In the genomic region with DNA sequence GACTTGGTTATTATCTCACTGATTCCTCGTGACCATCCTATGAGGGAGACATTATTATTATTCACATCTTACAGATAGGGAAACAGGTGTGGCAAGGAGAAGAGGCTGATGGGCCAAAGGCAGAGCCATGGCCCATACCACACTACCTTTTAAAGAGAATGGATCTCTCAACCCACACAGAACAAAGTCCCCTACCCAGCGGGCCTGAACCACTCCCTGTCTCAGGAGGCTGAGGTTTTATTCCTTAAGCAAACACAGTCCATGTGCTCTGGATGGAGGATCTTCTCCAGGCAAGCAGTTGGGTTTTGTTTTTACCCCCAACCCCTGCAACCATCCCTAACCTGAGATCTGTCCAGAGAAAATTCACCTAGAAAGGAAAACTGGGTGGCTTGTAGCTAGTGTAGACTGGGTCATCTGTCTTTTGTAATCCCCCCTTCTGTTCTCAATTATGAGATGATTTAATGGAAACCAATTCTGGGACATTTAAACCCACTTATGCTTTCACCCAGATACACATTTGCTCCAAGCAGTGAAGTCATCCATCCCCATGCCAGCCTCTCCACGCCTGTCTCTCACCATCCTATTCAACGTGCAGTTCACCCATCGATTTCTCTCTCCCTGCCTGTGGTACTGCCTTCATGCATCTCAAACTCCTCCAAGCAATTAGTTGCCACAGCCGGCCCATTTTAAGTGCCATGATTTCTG, we compare ENCODE assay signal across 1 cellular context.
TF ChIP-seq lines count a peak whose summit lies in the region.

No MANE protein-coding gene starts in this region.

TF ChIP-seq in WTC11, 78 proteins besides CTCF, POLR2A, EP300 and RAD21 (continued from another document):
- TF ChIP-seq, protein P1, sequence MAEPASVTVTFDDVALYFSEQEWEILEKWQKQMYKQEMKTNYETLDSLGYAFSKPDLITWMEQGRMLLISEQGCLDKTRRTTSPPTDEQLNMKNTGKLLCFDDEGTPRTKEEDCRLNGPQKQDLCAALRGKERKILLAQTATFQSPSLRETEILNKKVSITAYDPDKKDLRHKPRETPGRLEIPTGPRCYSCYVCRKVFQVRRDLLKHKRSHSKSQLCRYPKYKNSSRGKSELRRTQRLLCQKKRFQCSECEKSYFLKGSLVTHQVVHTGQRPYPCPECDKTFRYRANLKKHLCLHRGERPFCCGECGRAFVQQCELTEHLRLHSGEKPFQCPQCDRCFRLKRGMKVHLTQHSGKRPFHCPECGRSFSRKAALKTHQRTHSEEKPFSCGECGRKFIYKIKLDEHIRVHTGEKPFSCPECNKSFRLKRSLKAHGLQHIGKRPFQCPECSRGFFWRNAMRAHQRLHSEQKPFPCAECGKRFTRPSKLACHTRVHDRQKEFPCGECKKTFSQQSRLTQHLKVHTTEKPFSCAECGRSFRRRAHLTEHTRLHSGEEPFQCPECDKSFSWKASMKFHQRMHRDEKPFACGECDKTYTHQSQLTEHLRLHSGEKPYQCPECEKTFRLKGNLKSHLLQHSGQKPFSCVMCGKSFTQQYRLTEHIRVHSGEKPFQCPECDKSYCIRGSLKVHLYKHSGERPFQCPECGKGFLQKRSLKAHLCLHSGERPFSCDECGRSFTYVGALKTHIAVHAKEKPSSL (CRISPR knock-in tag; conservative IDR thresholded peaks at IDR 0.05): no peak
- no peak for TF ChIP-seq IRF2 (CRISPR knock-in tag; IDR thresholded peaks at IDR 0.05; ENCODE audit: borderline replicate concordance, low read depth)
